In genomic region chr15:79595271-79595670, GRCh38 we compare ENCODE assay signal across 22 cellular contexts.
"Had no signal": no experiment of that assay in that cellular context is flagged by ENCODE, and none has a peak within 500 bp of the region (broad histone marks: within the 10 kb centered on the region; RNA-seq: fewer than 3 reads in every experiment).

No MANE protein-coding gene starts in this region.

- H3K9ac ChIP-seq: neural progenitor cell had no signal

- DNase-seq: activated CD4-positive, alpha-beta T cell treated with anti-CD3 and anti-CD28 coated beads, Interleukin-2, amount 50 U/mL, for 4 hours; activated CD8-positive, alpha-beta memory T cell treated with anti-CD3 and anti-CD28 coated beads for 24 hours; activated CD8-positive, alpha-beta memory T cell treated with anti-CD3 and anti-CD28 coated beads, Interleukin-2, amount 50 U/mL, for 4 hours; activated T-cell treated with anti-CD3 and anti-CD28 coated beads, Interleukin-2, amount 50 U/mL, for 4 hours; dorsolateral prefrontal cortex; esophagus squamous epithelium; left ventricle myocardium inferior had no signal

- H3K27me3 ChIP-seq: colonic mucosa, gastrocnemius medialis, neural progenitor cell, right atrium auricular region, testis, vagina had no signal

- H2AFZ ChIP-seq: neural progenitor cell had no signal

- H3K4me1 ChIP-seq: breast epithelium, colonic mucosa, esophagus squamous epithelium, gastrocnemius medialis, left ventricle myocardium inferior, neural progenitor cell, prostate gland, right atrium auricular region, spleen, testis, vagina had no signal

- H3K4me3 Mint-ChIP-seq: activated CD4-positive, alpha-beta T cell treated with anti-CD3 and anti-CD28 coated beads for 36 hours; activated naive CD4-positive, alpha-beta T cell treated with anti-CD3 and anti-CD28 coated beads for 36 hours; activated naive CD8-positive, alpha-beta T cell treated with anti-CD3 and anti-CD28 coated beads, Interleukin-2, amount 10 ng/mL, durations not matched to agents 7 days and 5 days; activated T-cell treated with anti-CD3 and anti-CD28 coated beads, Interleukin-2, amount 50 U/mL, for 4 hours; mesothelial cell of epicardium; naive thymus-derived CD8-positive, alpha-beta T cell; neural progenitor cell; WTC11 had no signal

- H3K27ac ChIP-seq: breast epithelium, colonic mucosa, dorsolateral prefrontal cortex, esophagus squamous epithelium, gastrocnemius medialis, left ventricle myocardium inferior, neural progenitor cell, prostate gland, right atrium auricular region, spleen, testis, vagina had no signal

- H3K4me1 Mint-ChIP-seq: activated CD4-positive, alpha-beta T cell treated with anti-CD3 and anti-CD28 coated beads for 36 hours; mesothelial cell of epicardium; naive thymus-derived CD8-positive, alpha-beta T cell; neural progenitor cell; WTC11 had no signal

- H3K36me3 Mint-ChIP-seq: activated naive CD8-positive, alpha-beta T cell treated with anti-CD3 and anti-CD28 coated beads, Interleukin-2, amount 10 ng/mL, durations not matched to agents 7 days and 5 days; mesothelial cell of epicardium; naive thymus-derived CD8-positive, alpha-beta T cell; neural progenitor cell; WTC11 had no signal

- H3K36me3 ChIP-seq: breast epithelium, colonic mucosa, esophagus squamous epithelium, gastrocnemius medialis, left ventricle myocardium inferior, neural progenitor cell, prostate gland, right atrium auricular region, spleen, vagina had no signal

- H3K27ac Mint-ChIP-seq: activated CD4-positive, alpha-beta T cell treated with anti-CD3 and anti-CD28 coated beads for 36 hours; activated naive CD4-positive, alpha-beta T cell treated with anti-CD3 and anti-CD28 coated beads for 36 hours; activated naive CD8-positive, alpha-beta T cell treated with anti-CD3 and anti-CD28 coated beads, Interleukin-2, amount 10 ng/mL, durations not matched to agents 7 days and 5 days; mesothelial cell of epicardium; naive thymus-derived CD8-positive, alpha-beta T cell; neural progenitor cell; WTC11 had no signal

- H3K4me2 ChIP-seq: neural progenitor cell had no signal

- H3K9me3 ChIP-seq: breast epithelium, colonic mucosa, esophagus squamous epithelium, gastrocnemius medialis, left ventricle myocardium inferior, prostate gland, right atrium auricular region, spleen, testis, vagina had no signal

- H3K4me3 ChIP-seq: breast epithelium, colonic mucosa, dorsolateral prefrontal cortex, esophagus squamous epithelium, gastrocnemius medialis, left ventricle myocardium inferior, neural progenitor cell, prostate gland, right atrium auricular region, spleen, vagina had no signal

- H3K9me3 Mint-ChIP-seq: activated naive CD4-positive, alpha-beta T cell treated with anti-CD3 and anti-CD28 coated beads for 36 hours; activated naive CD8-positive, alpha-beta T cell treated with anti-CD3 and anti-CD28 coated beads, Interleukin-2, amount 10 ng/mL, durations not matched to agents 7 days and 5 days; activated T-cell treated with anti-CD3 and anti-CD28 coated beads, Interleukin-2, amount 50 U/mL, for 4 hours; mesothelial cell of epicardium; neural progenitor cell; WTC11 had no signal
